ENCODE assay signal across 8 cellular contexts in the genomic region with DNA sequence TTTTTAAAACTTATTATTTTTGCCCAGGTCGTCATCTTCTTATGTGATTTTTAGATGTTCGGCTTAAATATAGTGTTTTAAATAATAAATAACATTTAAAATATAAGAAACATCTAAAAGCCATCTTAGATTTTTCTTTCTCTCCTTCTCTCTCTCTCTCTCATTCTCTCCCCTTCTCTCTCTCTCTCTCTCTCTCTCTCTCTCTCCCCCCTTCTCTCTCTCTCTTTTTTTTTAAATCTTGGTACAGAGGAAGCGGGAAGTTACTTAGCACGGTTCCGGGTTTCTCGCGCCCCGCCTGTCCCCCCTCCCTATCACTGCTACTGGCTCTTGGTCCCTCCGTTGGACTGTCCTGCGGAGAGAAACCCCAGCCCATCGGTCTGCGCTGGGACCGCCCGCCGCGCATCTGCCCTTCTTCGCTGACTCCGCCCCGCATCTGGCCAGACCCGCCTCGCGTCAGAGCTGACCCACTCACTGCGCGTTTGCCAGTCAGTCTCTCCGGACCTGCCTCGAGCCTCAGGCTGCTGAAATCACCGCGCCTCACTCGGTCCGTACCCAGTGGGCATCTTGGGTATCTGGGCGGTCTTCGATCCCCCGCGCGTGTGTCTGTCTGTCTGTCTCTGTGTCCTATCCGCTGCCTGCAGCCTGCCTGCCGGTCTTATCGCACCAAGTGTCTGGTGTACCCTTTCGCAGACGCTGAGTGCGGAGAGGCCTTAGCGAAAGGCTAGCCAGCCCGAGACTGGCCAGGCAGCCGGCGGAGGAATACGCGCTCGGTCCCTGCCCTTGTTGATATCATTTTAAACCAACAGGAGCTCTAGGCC. TPM values are rescaled to one million over a fixed set of nuclear protein-coding genes. Genes with fewer than 3 reads are reported as not detected.
DNase-seq lines count a peak whose midpoint lies in the region; ATAC-seq and TF ChIP-seq lines count a peak whose summit lies in the region.

A gene (plus strand): TSS at position 489 of the 818 bp plus-strand sequence. CDS start 739 bp downstream, outside the sequence.

- peaks cover 0 to 9% (median 0%) of the 10 kb centered on the region in 9 donors for H3K9me3 Mint-ChIP-seq in naive thymus-derived CD8-positive, alpha-beta T cell
- peaks cover 0 to 12% (median 0%) of the 10 kb centered on the region in 11 donors for H3K9me3 Mint-ChIP-seq in naive thymus-derived CD4-positive, alpha-beta T cell

- H3K4me1 Mint-ChIP-seq in naive thymus-derived CD8-positive, alpha-beta T cell = peaks cover 0 to 3% (median 0%) of the 10 kb centered on the region in 4 donors
- peaks cover 0 to 8% (median 0%) of the 10 kb centered on the region in 7 donors for H3K4me1 Mint-ChIP-seq in naive thymus-derived CD4-positive, alpha-beta T cell

- H3K9me3 ChIP-seq in Peyer's patch = no peaks in the 10 kb centered on the region
- no peaks in the 10 kb centered on the region for H3K9me3 ChIP-seq in naive thymus-derived CD4-positive, alpha-beta T cell (ENCODE audit: control insufficient read depth in 2 of 3, low read length in 3 of 3)

- H3K36me3 ChIP-seq in BJ (ENCODE audit: control insufficient read depth, insufficient read depth, low read length) = no peaks in the 10 kb centered on the region
- no peaks in the 10 kb centered on the region for H3K36me3 ChIP-seq in Peyer's patch
- H3K36me3 ChIP-seq in naive thymus-derived CD4-positive, alpha-beta T cell (ENCODE audit: control insufficient read depth in 2 of 3, insufficient read depth in 3 of 3, low read length in 3 of 3) = no peaks in the 10 kb centered on the region

- POLR2A ChIA-PET in BJ (lab: Charles Lee) = no interaction called here
- POLR2A ChIA-PET in naive thymus-derived CD8-positive, alpha-beta T cell (lab: Charles Lee) = no interaction called here
- POLR2A ChIA-PET in naive thymus-derived CD4-positive, alpha-beta T cell (lab: Charles Lee) = interaction anchor here (0.6 kb wide), 1 partner anchor 9 kb away, joined by 3 read pairs; no protein-coding TSS in a partner anchor

- H3K27ac ChIP-seq in Peyer's patch = peak within 1 kb of the TSS in 3 of 4 donors; percentile 27 to 78 (median 59)
- no peak within 1 kb of the TSS for H3K27ac ChIP-seq in naive thymus-derived CD4-positive, alpha-beta T cell (ENCODE audit: low read depth, low read length)

- H3K27ac Mint-ChIP-seq in naive thymus-derived CD8-positive, alpha-beta T cell = peak within 1 kb of the TSS in 2 of 10 donors; percentile 28 to 65
- no peak within 1 kb of the TSS for H3K27ac Mint-ChIP-seq in naive thymus-derived CD4-positive, alpha-beta T cell

- CTCF ChIA-PET in BJ (lab: Yijun Ruan, JAX) = no interaction called here
- CTCF ChIA-PET in naive thymus-derived CD4-positive, alpha-beta T cell (lab: Charles Lee) = no interaction called here

- peak within 1 kb of the TSS in 7 of 10 donors; percentile 15 to 54 (median 36) for H3K4me3 Mint-ChIP-seq in naive thymus-derived CD8-positive, alpha-beta T cell
- peak within 1 kb of the TSS in 5 of 10 donors; percentile 33 to 64 (median 43) for H3K4me3 Mint-ChIP-seq in naive thymus-derived CD4-positive, alpha-beta T cell

- no peaks in the 10 kb centered on the region for H3K36me3 Mint-ChIP-seq in naive thymus-derived CD8-positive, alpha-beta T cell
- H3K36me3 Mint-ChIP-seq in naive thymus-derived CD4-positive, alpha-beta T cell = peaks cover 0 to 4% (median 0%) of the 10 kb centered on the region in 5 donors

- H3K27me3 Mint-ChIP-seq in naive thymus-derived CD8-positive, alpha-beta T cell = peaks cover 0 to 11% (median 2%) of the 10 kb centered on the region in 5 donors
- H3K27me3 Mint-ChIP-seq in naive thymus-derived CD4-positive, alpha-beta T cell = peaks cover 0 to 16% (median 4%) of the 10 kb centered on the region in 5 donors

- TF ChIP-seq CTCF in BJ (IDR thresholded peaks at IDR 0.05; ENCODE audit: insufficient read depth, low read depth, low read length) = no peak
- no peak for TF ChIP-seq CTCF in Peyer's patch (IDR thresholded peaks at IDR 0.05)
- TF ChIP-seq CTCF in foreskin fibroblast (IDR thresholded peaks at IDR 0.05; ENCODE audit: low read depth, low read length) = no peak

- intact Hi-C loops in naive thymus-derived CD4-positive, alpha-beta T cell (cut with micrococcal nuclease) = no loop called here

- no peaks in the 10 kb centered on the region for H3K27me3 ChIP-seq in BJ (ENCODE audit: control insufficient read depth, insufficient read depth, low read length)
- H3K27me3 ChIP-seq in Peyer's patch = no peaks in the 10 kb centered on the region
- H3K27me3 ChIP-seq in naive thymus-derived CD4-positive, alpha-beta T cell (ENCODE audit: control insufficient read depth in 2 of 2, insufficient read depth in 2 of 2, low read length in 2 of 2) = no peaks in the 10 kb centered on the region

- ATAC-seq in naive thymus-derived CD8-positive, alpha-beta T cell = no peak
- ATAC-seq in naive thymus-derived CD4-positive, alpha-beta T cell = no peak

- DNase-seq in BJ (ENCODE audit: low read depth) (peak; percentile 66), Peyer's patch (peak; percentile 23 to 65 (median 47)), foreskin fibroblast (peak; percentile 60 to 74), HuH-7.5 (ENCODE audit: low spot score) (no peak), NOMO-1 treated with DMSO at 0.1 percent for 48 hours (lab: John Stamatoyannopoulos, UW; ENCODE audit: unreplicated experiment) (no peak), SKM-1 treated with dmso at 0.1 percent for 144 hours (lab: John Stamatoyannopoulos, UW; ENCODE audit: unreplicated experiment) (no peak)
- DNase-seq in naive thymus-derived CD8-positive, alpha-beta T cell = no peak
- DNase-seq in naive thymus-derived CD4-positive, alpha-beta T cell = no peak

- H3K4me1 ChIP-seq in Peyer's patch = no peaks in the 10 kb centered on the region
- H3K4me1 ChIP-seq in naive thymus-derived CD4-positive, alpha-beta T cell (ENCODE audit: control insufficient read depth in 2 of 2, insufficient read depth in 2 of 2, low read length in 2 of 2) = no peaks in the 10 kb centered on the region

- TF ChIP-seq POLR2A in Peyer's patch (IDR thresholded peaks at IDR 0.05) = no peak

- H3K4me3 ChIP-seq in BJ (ENCODE audit: low read depth, low read length) (peak within 1 kb of the TSS; percentile 49), Peyer's patch (peak within 1 kb of the TSS in 3 of 4 donors; percentile 7 to 42 (median 34)), foreskin fibroblast (ENCODE audit: low read depth in 1 of 2, low read length in 2 of 2) (peak within 1 kb of the TSS; percentile 57 to 65)
- H3K4me3 ChIP-seq in naive thymus-derived CD4-positive, alpha-beta T cell (ENCODE audit: low read length) = no peak within 1 kb of the TSS

RNA-seq across cellular contexts. Expression of the gene that starts here (rescaled TPM):
- polyA plus RNA-seq in BJ (2011; rRNA removed) = 0.66 and 0.99 TPM in 2 replicates
- polyA minus RNA-seq in BJ (2011; rRNA and poly(A)+ RNA removed) = 0.36 and 1.1 TPM in 2 replicates
- 1 to 10 TPM in 2 of 4 donors, under 1 TPM in 1, not detected in 1; 0.35 to 1.1 (median 1.1) TPM for total RNA-seq in Peyer's patch
- total RNA-seq in naive thymus-derived CD8-positive, alpha-beta T cell = not detected
- not detected for polyA plus RNA-seq in naive thymus-derived CD8-positive, alpha-beta T cell
- not detected for total RNA-seq in naive thymus-derived CD4-positive, alpha-beta T cell
- not detected for polyA plus RNA-seq in naive thymus-derived CD4-positive, alpha-beta T cell

Comparison
In these comparisons a context has a peak if more than half of its experiments do, and no peak if none do; other contexts are left out.
1. DNase-seq: peak in BJ (single experiment), Peyer's patch (3 of 3) and foreskin fibroblast (2 of 2); none in naive thymus-derived CD8-positive, alpha-beta T cell (0 of 10), HuH-7.5 (single experiment), naive thymus-derived CD4-positive, alpha-beta T cell (0 of 9), NOMO-1 treated with DMSO at 0.1 percent for 48 hours (single experiment) and SKM-1 treated with dmso at 0.1 percent for 144 hours (single experiment).